In genomic region chr10:79038841-79039201, GRCh38 we compare ENCODE assay signal across 1 cellular context.
TF ChIP-seq lines count a peak whose summit lies in the region.

No MANE protein-coding gene starts in this region.

TF ChIP-seq in K562, 482 proteins besides CTCF, POLR2A, EP300 and RAD21 (continued from another document):
- TF ChIP-seq, protein P1, sequence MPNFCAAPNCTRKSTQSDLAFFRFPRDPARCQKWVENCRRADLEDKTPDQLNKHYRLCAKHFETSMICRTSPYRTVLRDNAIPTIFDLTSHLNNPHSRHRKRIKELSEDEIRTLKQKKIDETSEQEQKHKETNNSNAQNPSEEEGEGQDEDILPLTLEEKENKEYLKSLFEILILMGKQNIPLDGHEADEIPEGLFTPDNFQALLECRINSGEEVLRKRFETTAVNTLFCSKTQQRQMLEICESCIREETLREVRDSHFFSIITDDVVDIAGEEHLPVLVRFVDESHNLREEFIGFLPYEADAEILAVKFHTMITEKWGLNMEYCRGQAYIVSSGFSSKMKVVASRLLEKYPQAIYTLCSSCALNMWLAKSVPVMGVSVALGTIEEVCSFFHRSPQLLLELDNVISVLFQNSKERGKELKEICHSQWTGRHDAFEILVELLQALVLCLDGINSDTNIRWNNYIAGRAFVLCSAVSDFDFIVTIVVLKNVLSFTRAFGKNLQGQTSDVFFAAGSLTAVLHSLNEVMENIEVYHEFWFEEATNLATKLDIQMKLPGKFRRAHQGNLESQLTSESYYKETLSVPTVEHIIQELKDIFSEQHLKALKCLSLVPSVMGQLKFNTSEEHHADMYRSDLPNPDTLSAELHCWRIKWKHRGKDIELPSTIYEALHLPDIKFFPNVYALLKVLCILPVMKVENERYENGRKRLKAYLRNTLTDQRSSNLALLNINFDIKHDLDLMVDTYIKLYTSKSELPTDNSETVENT (CRISPR knock-in tag; IDR thresholded peaks at IDR 0.05): no peak
- no peak for TF ChIP-seq PKNOX1 (IDR thresholded peaks at IDR 0.05)
- TF ChIP-seq SMARCA5 (IDR thresholded peaks at IDR 0.05): no peak
- 0 out of 2 replicates have a peak, but pooled peaks have one; percentile 33 for TF ChIP-seq CXXC5 (CRISPR knock-in tag; IDR thresholded peaks at IDR 0.05)
- TF ChIP-seq, protein P2, sequence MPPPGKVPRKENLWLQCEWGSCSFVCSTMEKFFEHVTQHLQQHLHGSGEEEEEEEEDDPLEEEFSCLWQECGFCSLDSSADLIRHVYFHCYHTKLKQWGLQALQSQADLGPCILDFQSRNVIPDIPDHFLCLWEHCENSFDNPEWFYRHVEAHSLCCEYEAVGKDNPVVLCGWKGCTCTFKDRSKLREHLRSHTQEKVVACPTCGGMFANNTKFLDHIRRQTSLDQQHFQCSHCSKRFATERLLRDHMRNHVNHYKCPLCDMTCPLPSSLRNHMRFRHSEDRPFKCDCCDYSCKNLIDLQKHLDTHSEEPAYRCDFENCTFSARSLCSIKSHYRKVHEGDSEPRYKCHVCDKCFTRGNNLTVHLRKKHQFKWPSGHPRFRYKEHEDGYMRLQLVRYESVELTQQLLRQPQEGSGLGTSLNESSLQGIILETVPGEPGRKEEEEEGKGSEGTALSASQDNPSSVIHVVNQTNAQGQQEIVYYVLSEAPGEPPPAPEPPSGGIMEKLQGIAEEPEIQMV (tag; conservative IDR thresholded peaks at IDR 0.05; ENCODE audit: low read depth): no peak
- TF ChIP-seq TAF9B (IDR thresholded peaks at IDR 0.05; ENCODE audit: partially characterized antibody): no peak
- TF ChIP-seq CREB1 (IDR thresholded peaks at IDR 0.05): no peak; the same call in 1 of the 2 replicates
- no peak for TF ChIP-seq CREB1 (CRISPR knock-in tag; IDR thresholded peaks at IDR 0.05)
- no peak for TF ChIP-seq MLX (CRISPR knock-in tag; conservative IDR thresholded peaks at IDR 0.05)
- TF ChIP-seq ESRRA (IDR thresholded peaks at IDR 0.05; ENCODE audit: borderline replicate concordance, low read depth): no peak
- no peak for TF ChIP-seq FOXA1 (IDR thresholded peaks at IDR 0.05; ENCODE audit: borderline replicate concordance)
- TF ChIP-seq ZNF507 (tag; conservative IDR thresholded peaks at IDR 0.05): no peak
- peak; percentile 11; the same call in 1 of the 2 replicates for TF ChIP-seq DMBX1 (CRISPR knock-in tag; IDR thresholded peaks at IDR 0.05; ENCODE audit: borderline replicate concordance)
- no peak for TF ChIP-seq WHSC1 (IDR thresholded peaks at IDR 0.05; ENCODE audit: low read length)
- TF ChIP-seq NCOR1 (IDR thresholded peaks at IDR 0.05): no peak
- TF ChIP-seq ZFX (CRISPR knock-in tag; IDR thresholded peaks at IDR 0.05): peak; percentile 52
- TF ChIP-seq JUND (IDR thresholded peaks at IDR 0.05; ENCODE audit: borderline replicate concordance, low read depth, low read length): peak; percentile 68; the same call in 1 of the 2 replicates
- TF ChIP-seq JUND (tag; IDR thresholded peaks at IDR 0.05; ENCODE audit: borderline replicate concordance, low read depth, low read length): peak; percentile 50; the same call in 1 of the 3 replicates
- TF ChIP-seq TFAM (CRISPR knock-in tag; conservative IDR thresholded peaks at IDR 0.05): no peak
- TF ChIP-seq HBP1 (CRISPR knock-in tag; IDR thresholded peaks at IDR 0.05): no peak
- TF ChIP-seq MED1 (CRISPR knock-in tag; IDR thresholded peaks at IDR 0.05; ENCODE audit: borderline replicate concordance): no peak
- TF ChIP-seq SAP30 (IDR thresholded peaks at IDR 0.05; ENCODE audit: borderline replicate concordance, insufficient read depth, low read depth, low read length, poor library complexity, severe bottlenecking): no peak
- TF ChIP-seq ZNF764 (CRISPR knock-in tag; IDR thresholded peaks at IDR 0.05; ENCODE audit: low read depth): no peak
- 0 out of 2 replicates have a peak, but pooled peaks have one; percentile 36 for TF ChIP-seq HDAC2 (IDR thresholded peaks at IDR 0.05)
- TF ChIP-seq SMARCC2 (IDR thresholded peaks at IDR 0.05; ENCODE audit: low read depth): no peak
- no peak for TF ChIP-seq SOX6 (IDR thresholded peaks at IDR 0.05)
- TF ChIP-seq ZNF584 (CRISPR knock-in tag; IDR thresholded peaks at IDR 0.05; ENCODE audit: low read depth): no peak
- no peak for TF ChIP-seq NFIX (CRISPR knock-in tag; IDR thresholded peaks at IDR 0.05; ENCODE audit: low read depth)
- TF ChIP-seq RBM15 (IDR thresholded peaks at IDR 0.05; ENCODE audit: insufficient read depth, low read length): no peak
- TF ChIP-seq HEY1 (CRISPR knock-in tag; IDR thresholded peaks at IDR 0.05; ENCODE audit: borderline replicate concordance): no peak
- no peak for TF ChIP-seq CBX5 (IDR thresholded peaks at IDR 0.05; ENCODE audit: borderline replicate concordance, low read depth)
- TF ChIP-seq, protein P3, sequence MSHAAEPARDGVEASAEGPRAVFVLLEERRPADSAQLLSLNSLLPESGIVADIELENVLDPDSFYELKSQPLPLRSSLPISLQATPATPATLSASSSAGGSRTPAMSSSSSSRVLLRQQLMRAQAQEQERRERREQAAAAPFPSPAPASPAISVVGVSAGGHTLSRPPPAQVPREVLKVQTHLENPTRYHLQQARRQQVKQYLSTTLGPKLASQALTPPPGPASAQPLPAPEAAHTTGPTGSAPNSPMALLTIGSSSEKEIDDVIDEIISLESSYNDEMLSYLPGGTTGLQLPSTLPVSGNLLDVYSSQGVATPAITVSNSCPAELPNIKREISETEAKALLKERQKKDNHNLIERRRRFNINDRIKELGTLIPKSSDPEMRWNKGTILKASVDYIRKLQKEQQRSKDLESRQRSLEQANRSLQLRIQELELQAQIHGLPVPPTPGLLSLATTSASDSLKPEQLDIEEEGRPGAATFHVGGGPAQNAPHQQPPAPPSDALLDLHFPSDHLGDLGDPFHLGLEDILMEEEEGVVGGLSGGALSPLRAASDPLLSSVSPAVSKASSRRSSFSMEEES (CRISPR knock-in tag; IDR thresholded peaks at IDR 0.05): no peak
- TF ChIP-seq BRCA1 (IDR thresholded peaks at IDR 0.05): no peak
- no peak for TF ChIP-seq BRCA1 (CRISPR knock-in tag; IDR thresholded peaks at IDR 0.05)
- TF ChIP-seq ZNF212 (CRISPR knock-in tag; IDR thresholded peaks at IDR 0.05): no peak
- no peak; the same call in none of the 2 replicates for TF ChIP-seq L3MBTL2 (IDR thresholded peaks at IDR 0.05)
- no peak for TF ChIP-seq ZSCAN32 (CRISPR knock-in tag; IDR thresholded peaks at IDR 0.05)
- no peak for TF ChIP-seq PYGO2 (tag; IDR thresholded peaks at IDR 0.05)
- no peak for TF ChIP-seq HNRNPUL1 (IDR thresholded peaks at IDR 0.05; ENCODE audit: low read length)
- TF ChIP-seq EWSR1 (IDR thresholded peaks at IDR 0.05; ENCODE audit: borderline replicate concordance, low read depth, partially characterized antibody): no peak
- no peak for TF ChIP-seq STAT5B (CRISPR knock-in tag; IDR thresholded peaks at IDR 0.05)
- no peak for TF ChIP-seq CHCHD3 (CRISPR knock-in tag; IDR thresholded peaks at IDR 0.05)
- TF ChIP-seq ZBTB12 (CRISPR knock-in tag; IDR thresholded peaks at IDR 0.05): no peak
- TF ChIP-seq CREM (IDR thresholded peaks at IDR 0.05; ENCODE audit: low read depth): 0 out of 2 replicates have a peak, but pooled peaks have one; percentile 51
- TF ChIP-seq KDM2B (CRISPR knock-in tag; IDR thresholded peaks at IDR 0.05): no peak
- peak; percentile 42 for TF ChIP-seq RBBP5 (IDR thresholded peaks at IDR 0.05; ENCODE audit: borderline replicate concordance, insufficient read depth, low read length, poor library complexity, severe bottlenecking)
- no peak for TF ChIP-seq HMG20B (CRISPR knock-in tag; IDR thresholded peaks at IDR 0.05)
